In genomic region chr12:106106892-106107291, GRCh38 we compare ENCODE assay signal across 11 cellular contexts. TPM values are rescaled to one million over a fixed set of nuclear protein-coding genes. Genes with fewer than 3 reads are reported as not detected.
DNase-seq lines count a peak whose midpoint lies in the region; ATAC-seq and TF ChIP-seq lines count a peak whose summit lies in the region.
"Had no signal": no experiment of that assay in that cellular context is flagged by ENCODE, and none has a peak within 500 bp of the region (broad histone marks: within the 10 kb centered on the region; RNA-seq: fewer than 3 reads in every experiment).

No MANE protein-coding gene starts in this region.

- H3K27me3 Mint-ChIP-seq in activated CD4-positive, alpha-beta T cell treated with anti-CD3 and anti-CD28 coated beads for 36 hours: peaks cover 21% of the 10 kb centered on the region

- H3K4me1 Mint-ChIP-seq in activated CD4-positive, alpha-beta T cell treated with anti-CD3 and anti-CD28 coated beads for 36 hours: no peaks in the 10 kb centered on the region

- H3K27me3 ChIP-seq in right cardiac atrium (ENCODE audit: control insufficient read depth, insufficient read depth): no peaks in the 10 kb centered on the region

- DNase-seq in NCI-H1092 treated with DMSO at 0.1 percent for 48 hours (lab: John Stamatoyannopoulos, UW): peak; percentile 41
- no peak for DNase-seq in NCI-H1092 (lab: John Stamatoyannopoulos, UW)
- peak; percentile 39 for DNase-seq in astrocyte of the spinal cord (ENCODE audit: low read depth, low spot score)
- DNase-seq in right cardiac atrium: no peak
- no peak for DNase-seq in NCI-H2081 treated with DMSO at 0.1 percent for 48 hours (lab: John Stamatoyannopoulos, UW)
- DNase-seq in DMS153 (lab: John Stamatoyannopoulos, UW): no peak
- DNase-seq in activated CD4-positive, alpha-beta T cell treated with anti-CD3 and anti-CD28 coated beads for 36 hours: no peak
- DNase-seq: activated CD4-positive, alpha-beta T cell treated with anti-CD3 and anti-CD28 coated beads, Interleukin-2, amount 50 U/mL, for 1 hour; stimulated activated naive CD4-positive, alpha-beta T cell had no signal

- peak overlapping the region; percentile 88 for H3K27ac ChIP-seq in right cardiac atrium (ENCODE audit: low read length)
- H3K27ac ChIP-seq in temporal lobe (ENCODE audit: low read depth, low read length): peak overlapping the region; percentile 78
- H3K27ac ChIP-seq: 22Rv1 had no signal

- peak; percentile 30 to 62 for ATAC-seq in right cardiac atrium
- ATAC-seq in activated CD4-positive, alpha-beta T cell treated with anti-CD3 and anti-CD28 coated beads for 36 hours: no peak

- H3K27ac Mint-ChIP-seq in activated CD4-positive, alpha-beta T cell treated with anti-CD3 and anti-CD28 coated beads for 36 hours: no peak overlapping the region

- WGBS in right cardiac atrium: 46% methylated on average over 6 of the region's 6 CpGs

- intact Hi-C loops in right cardiac atrium (cut with DNase I): no loop called here
- intact Hi-C loops in activated CD4-positive, alpha-beta T cell treated with anti-CD3 and anti-CD28 coated beads for 36 hours (cut with DNase I, micrococcal nuclease): no loop called here

- no peaks in the 10 kb centered on the region for H3K9me3 Mint-ChIP-seq in activated CD4-positive, alpha-beta T cell treated with anti-CD3 and anti-CD28 coated beads for 36 hours (ENCODE audit: low read depth)

- H3K36me3 Mint-ChIP-seq in activated CD4-positive, alpha-beta T cell treated with anti-CD3 and anti-CD28 coated beads for 36 hours (ENCODE audit: low read depth): no peaks in the 10 kb centered on the region

- in situ Hi-C loops in astrocyte of the spinal cord (cut with HindIII; ENCODE audit: low sequenced_read_pairs): no loop called here

- no peak overlapping the region for H3K4me3 Mint-ChIP-seq in activated CD4-positive, alpha-beta T cell treated with anti-CD3 and anti-CD28 coated beads for 36 hours

- H3K9me3 ChIP-seq in right cardiac atrium (ENCODE audit: control insufficient read depth, low read length): no peaks in the 10 kb centered on the region

- POLR2A ChIA-PET in activated CD4-positive, alpha-beta T cell treated with anti-CD3 and anti-CD28 coated beads for 36 hours (lab: Charles Lee): interaction anchor here (0.5 to 0.6 kb wide), 2 partner anchors 319 to 1986 kb away, joined by 3 to 6 read pairs; no protein-coding TSS in a partner anchor

- H3K4me3 ChIP-seq in astrocyte of the spinal cord (ENCODE audit: low read depth, low read length) (no peak overlapping the region), right cardiac atrium (ENCODE audit: low read length) (no peak overlapping the region)

- no peak for TF ChIP-seq CTCF in astrocyte of the spinal cord (IDR thresholded peaks at IDR 0.05; ENCODE audit: low read depth, low read length)

- CTCF ChIA-PET in activated CD4-positive, alpha-beta T cell treated with anti-CD3 and anti-CD28 coated beads for 36 hours (lab: Charles Lee): interaction anchor here (0.9 kb wide), 1 partner anchor 117 kb away, joined by 4 read pairs; no protein-coding TSS in a partner anchor

- H3K4me1 ChIP-seq in right cardiac atrium (ENCODE audit: control insufficient read depth, insufficient read depth, low read length): peaks cover 29% of the 10 kb centered on the region

RNA-seq across cellular contexts. Expression of gene NUAK1, which starts 31.9 kb away (rescaled TPM):
- total RNA-seq in right cardiac atrium: 10 to 100 TPM; 20.1 to 30.2 (median 23.7) TPM
- polyA plus RNA-seq in right cardiac atrium: 10.0 TPM
- 35.2 TPM for total RNA-seq in temporal lobe
- not detected for total RNA-seq in activated CD4-positive, alpha-beta T cell treated with anti-CD3 and anti-CD28 coated beads for 36 hours

Comparison
In these comparisons a context has a peak if more than half of its experiments do, and no peak if none do; other contexts are left out.
1. DNase-seq: peak in NCI-H1092 treated with DMSO at 0.1 percent for 48 hours (single experiment) and astrocyte of the spinal cord (single experiment); none in NCI-H1092 (single experiment), right cardiac atrium (0 of 3), NCI-H2081 treated with DMSO at 0.1 percent for 48 hours (single experiment), DMS153 (single experiment) and activated CD4-positive, alpha-beta T cell treated with anti-CD3 and anti-CD28 coated beads for 36 hours (single experiment).
2. RNA of gene NUAK1, which starts 31.9 kb away (total RNA-seq): 35.2 TPM in temporal lobe (single experiment) and 20.1 to 30.2 TPM in right cardiac atrium; not detected in activated CD4-positive, alpha-beta T cell treated with anti-CD3 and anti-CD28 coated beads for 36 hours; every median in the first group is over 10 times any median in the second.